In the genomic region with DNA sequence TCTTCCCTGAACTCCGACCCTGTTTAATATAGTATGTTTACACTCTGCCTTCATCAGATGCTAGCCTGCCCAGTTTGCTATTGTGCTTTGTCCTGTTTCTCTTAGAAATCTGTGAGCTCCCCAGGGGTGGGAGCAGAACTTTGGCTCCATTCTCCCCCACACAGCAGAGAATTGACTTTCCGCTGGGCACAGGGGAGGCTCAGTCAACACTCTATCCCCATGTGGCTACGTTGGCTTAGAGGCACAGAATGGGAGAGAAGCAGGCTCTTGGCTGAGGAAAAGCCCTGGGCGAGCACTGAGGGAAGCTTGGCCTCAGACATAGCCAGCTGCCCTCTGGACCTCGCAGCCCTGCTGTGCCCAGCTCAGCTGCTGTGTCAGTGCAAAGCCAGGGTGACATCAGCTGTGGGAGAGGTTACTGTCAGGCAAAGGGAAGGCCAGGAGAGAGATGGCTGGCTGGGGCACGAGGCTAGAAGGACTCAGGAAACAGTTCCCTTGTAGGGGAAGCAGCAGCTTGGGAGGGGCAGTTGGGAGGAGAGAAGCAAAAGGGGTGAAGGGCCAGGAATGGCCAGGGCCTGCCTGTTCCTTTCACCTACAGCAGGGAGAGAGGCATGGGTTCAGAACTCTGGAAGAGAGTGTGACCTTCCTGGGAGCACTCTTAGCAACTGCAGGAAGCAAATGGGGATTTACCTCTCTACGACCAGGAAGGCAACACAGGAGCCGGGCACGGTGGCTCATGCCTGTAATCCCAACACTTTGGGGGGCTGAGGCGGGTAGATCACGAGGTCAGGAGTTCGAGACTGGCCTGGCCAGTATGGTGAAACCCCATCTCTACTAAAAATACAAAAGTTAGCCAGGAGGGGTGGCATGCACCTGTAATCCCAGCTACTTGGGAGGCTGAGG, we compare ENCODE assay signal across 1 cellular context.
TF ChIP-seq lines count a peak whose summit lies in the region.

No MANE protein-coding gene starts in this region.

TF ChIP-seq in HepG2, 621 proteins besides CTCF, POLR2A, EP300 and RAD21 (continued from another document and continues in another):
- peak; percentile 82 for TF ChIP-seq UBTF (CRISPR knock-in tag; IDR thresholded peaks at IDR 0.05)
- TF ChIP-seq ZNF253 (CRISPR knock-in tag; IDR thresholded peaks at IDR 0.05; ENCODE audit: borderline replicate concordance) = no peak
- peak; percentile 56; the same call in 1 of the 2 replicates for TF ChIP-seq ZNF331 (CRISPR knock-in tag; IDR thresholded peaks at IDR 0.05)
- no peak for TF ChIP-seq RARG (CRISPR knock-in tag; IDR thresholded peaks at IDR 0.05; ENCODE audit: low read depth)
- TF ChIP-seq SRY (CRISPR knock-in tag; IDR thresholded peaks at IDR 0.05) = peak; percentile 81
- peak; percentile 76 for TF ChIP-seq PHF21A (CRISPR knock-in tag; IDR thresholded peaks at IDR 0.05)
- TF ChIP-seq ZNF451 (CRISPR knock-in tag; IDR thresholded peaks at IDR 0.05) = peak; percentile 76; the same call in 1 of the 2 replicates
- peak; percentile 84 for TF ChIP-seq POLR2G (IDR thresholded peaks at IDR 0.05; ENCODE audit: low read depth, low read length)
- peak; percentile 71; the same call in 1 of the 2 replicates for TF ChIP-seq ZSCAN21 (CRISPR knock-in tag; IDR thresholded peaks at IDR 0.05; ENCODE audit: borderline replicate concordance)
- peak; percentile 27; the same call in 1 of the 2 replicates for TF ChIP-seq GMEB1 (CRISPR knock-in tag; IDR thresholded peaks at IDR 0.05; ENCODE audit: borderline replicate concordance)
- peak; percentile 34; the same call in 1 of the 2 replicates for TF ChIP-seq GATA4 (IDR thresholded peaks at IDR 0.05; ENCODE audit: borderline replicate concordance, low read depth)
- TF ChIP-seq POGZ (CRISPR knock-in tag; IDR thresholded peaks at IDR 0.05) = peak; percentile 76
- TF ChIP-seq THAP11 (CRISPR knock-in tag; IDR thresholded peaks at IDR 0.05) = peak; percentile 48
- no peak for TF ChIP-seq ZNF12 (CRISPR knock-in tag; IDR thresholded peaks at IDR 0.05)
- TF ChIP-seq ARHGAP35 (CRISPR knock-in tag; IDR thresholded peaks at IDR 0.05; ENCODE audit: borderline replicate concordance) = peak; percentile 44; the same call in 1 of the 2 replicates
- TF ChIP-seq DNMT1 (CRISPR knock-in tag; IDR thresholded peaks at IDR 0.05) = 0 out of 2 replicates have a peak, but pooled peaks have one; percentile 35
- peak in 1 of 2 experiments; percentile 63; a peak in 2 of 4 replicates for TF ChIP-seq NR2F1 (CRISPR knock-in tag; IDR thresholded peaks at IDR 0.05)
- TF ChIP-seq ASH2L (IDR thresholded peaks at IDR 0.05; ENCODE audit: insufficient read length, low read depth, low read length) = no peak
- TF ChIP-seq HMGA1 (CRISPR knock-in tag; conservative IDR thresholded peaks at IDR 0.05) = no peak
- TF ChIP-seq ZNF691 (CRISPR knock-in tag; IDR thresholded peaks at IDR 0.05; ENCODE audit: borderline replicate concordance, low read depth) = peak; percentile 78; the same call in 1 of the 2 replicates
- TF ChIP-seq SPEN (CRISPR knock-in tag; IDR thresholded peaks at IDR 0.05; ENCODE audit: low read depth) = no peak; the same call in 1 of the 2 replicates
- no peak for TF ChIP-seq ZNF256 (CRISPR knock-in tag; conservative IDR thresholded peaks at IDR 0.05)
- TF ChIP-seq NFYB (CRISPR knock-in tag; IDR thresholded peaks at IDR 0.05) = no peak
- TF ChIP-seq MIXL1 (CRISPR knock-in tag; IDR thresholded peaks at IDR 0.05) = peak; percentile 47; the same call in 1 of the 2 replicates
- TF ChIP-seq ZNF710 (CRISPR knock-in tag; IDR thresholded peaks at IDR 0.05; ENCODE audit: borderline replicate concordance) = peak; percentile 58
- TF ChIP-seq PPARG (CRISPR knock-in tag; conservative IDR thresholded peaks at IDR 0.05) = peak; percentile 54; the same call in 1 of the 2 replicates
- TF ChIP-seq, protein P1, sequence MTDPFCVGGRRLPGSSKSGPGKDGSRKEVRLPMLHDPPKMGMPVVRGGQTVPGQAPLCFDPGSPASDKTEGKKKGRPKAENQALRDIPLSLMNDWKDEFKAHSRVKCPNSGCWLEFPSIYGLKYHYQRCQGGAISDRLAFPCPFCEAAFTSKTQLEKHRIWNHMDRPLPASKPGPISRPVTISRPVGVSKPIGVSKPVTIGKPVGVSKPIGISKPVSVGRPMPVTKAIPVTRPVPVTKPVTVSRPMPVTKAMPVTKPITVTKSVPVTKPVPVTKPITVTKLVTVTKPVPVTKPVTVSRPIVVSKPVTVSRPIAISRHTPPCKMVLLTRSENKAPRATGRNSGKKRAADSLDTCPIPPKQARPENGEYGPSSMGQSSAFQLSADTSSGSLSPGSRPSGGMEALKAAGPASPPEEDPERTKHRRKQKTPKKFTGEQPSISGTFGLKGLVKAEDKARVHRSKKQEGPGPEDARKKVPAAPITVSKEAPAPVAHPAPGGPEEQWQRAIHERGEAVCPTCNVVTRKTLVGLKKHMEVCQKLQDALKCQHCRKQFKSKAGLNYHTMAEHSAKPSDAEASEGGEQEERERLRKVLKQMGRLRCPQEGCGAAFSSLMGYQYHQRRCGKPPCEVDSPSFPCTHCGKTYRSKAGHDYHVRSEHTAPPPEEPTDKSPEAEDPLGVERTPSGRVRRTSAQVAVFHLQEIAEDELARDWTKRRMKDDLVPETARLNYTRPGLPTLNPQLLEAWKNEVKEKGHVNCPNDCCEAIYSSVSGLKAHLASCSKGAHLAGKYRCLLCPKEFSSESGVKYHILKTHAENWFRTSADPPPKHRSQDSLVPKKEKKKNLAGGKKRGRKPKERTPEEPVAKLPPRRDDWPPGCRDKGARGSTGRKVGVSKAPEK (CRISPR knock-in tag; IDR thresholded peaks at IDR 0.05; ENCODE audit: borderline replicate concordance) = peak; percentile 46; the same call in 1 of the 2 replicates
- no peak for TF ChIP-seq PHF20 (CRISPR knock-in tag; IDR thresholded peaks at IDR 0.05)
- 0 out of 2 replicates have a peak, but pooled peaks have one; percentile 10 for TF ChIP-seq NCOA1 (CRISPR knock-in tag; IDR thresholded peaks at IDR 0.05)
- peak; percentile 19; the same call in 1 of the 2 replicates for TF ChIP-seq PHF8 (CRISPR knock-in tag; IDR thresholded peaks at IDR 0.05)
- TF ChIP-seq, protein P2, sequence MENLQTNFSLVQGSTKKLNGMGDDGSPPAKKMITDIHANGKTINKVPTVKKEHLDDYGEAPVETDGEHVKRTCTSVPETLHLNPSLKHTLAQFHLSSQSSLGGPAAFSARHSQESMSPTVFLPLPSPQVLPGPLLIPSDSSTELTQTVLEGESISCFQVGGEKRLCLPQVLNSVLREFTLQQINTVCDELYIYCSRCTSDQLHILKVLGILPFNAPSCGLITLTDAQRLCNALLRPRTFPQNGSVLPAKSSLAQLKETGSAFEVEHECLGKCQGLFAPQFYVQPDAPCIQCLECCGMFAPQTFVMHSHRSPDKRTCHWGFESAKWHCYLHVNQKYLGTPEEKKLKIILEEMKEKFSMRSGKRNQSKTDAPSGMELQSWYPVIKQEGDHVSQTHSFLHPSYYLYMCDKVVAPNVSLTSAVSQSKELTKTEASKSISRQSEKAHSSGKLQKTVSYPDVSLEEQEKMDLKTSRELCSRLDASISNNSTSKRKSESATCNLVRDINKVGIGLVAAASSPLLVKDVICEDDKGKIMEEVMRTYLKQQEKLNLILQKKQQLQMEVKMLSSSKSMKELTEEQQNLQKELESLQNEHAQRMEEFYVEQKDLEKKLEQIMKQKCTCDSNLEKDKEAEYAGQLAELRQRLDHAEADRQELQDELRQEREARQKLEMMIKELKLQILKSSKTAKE (CRISPR knock-in tag; IDR thresholded peaks at IDR 0.05; ENCODE audit: borderline replicate concordance) = peak; percentile 22; the same call in 1 of the 2 replicates
- TF ChIP-seq HNRNPLL (IDR thresholded peaks at IDR 0.05; ENCODE audit: low read depth, low read length, poor library complexity, severe bottlenecking) = no peak
- no peak for TF ChIP-seq ZNF337 (CRISPR knock-in tag; IDR thresholded peaks at IDR 0.05; ENCODE audit: borderline replicate concordance, low read depth)
- TF ChIP-seq HNF1B (CRISPR knock-in tag; IDR thresholded peaks at IDR 0.05) = peak; percentile 38; the same call in 1 of the 2 replicates
- TF ChIP-seq RXRB (CRISPR knock-in tag; IDR thresholded peaks at IDR 0.05; ENCODE audit: borderline replicate concordance) = peak; percentile 47
- peak; percentile 64 for TF ChIP-seq ZMYM3 (CRISPR knock-in tag; IDR thresholded peaks at IDR 0.05)
- no peak for TF ChIP-seq FOXC1 (CRISPR knock-in tag; IDR thresholded peaks at IDR 0.05; ENCODE audit: borderline replicate concordance)
- TF ChIP-seq DMAP1 (CRISPR knock-in tag; IDR thresholded peaks at IDR 0.05) = peak; percentile 66
- peak; percentile 52 for TF ChIP-seq GATAD2A (CRISPR knock-in tag; IDR thresholded peaks at IDR 0.05)
- TF ChIP-seq NCOR1 (IDR thresholded peaks at IDR 0.05; ENCODE audit: borderline replicate concordance, low read length) = peak; percentile 23; the same call in 1 of the 2 replicates
- no peak for TF ChIP-seq FLYWCH1 (CRISPR knock-in tag; IDR thresholded peaks at IDR 0.05)
- TF ChIP-seq NCOA2 (CRISPR knock-in tag; IDR thresholded peaks at IDR 0.05) = peak; percentile 31; the same call in 1 of the 2 replicates
- no peak for TF ChIP-seq ZNF180 (CRISPR knock-in tag; IDR thresholded peaks at IDR 0.05; ENCODE audit: borderline replicate concordance, low read depth)
- TF ChIP-seq, protein P3, sequence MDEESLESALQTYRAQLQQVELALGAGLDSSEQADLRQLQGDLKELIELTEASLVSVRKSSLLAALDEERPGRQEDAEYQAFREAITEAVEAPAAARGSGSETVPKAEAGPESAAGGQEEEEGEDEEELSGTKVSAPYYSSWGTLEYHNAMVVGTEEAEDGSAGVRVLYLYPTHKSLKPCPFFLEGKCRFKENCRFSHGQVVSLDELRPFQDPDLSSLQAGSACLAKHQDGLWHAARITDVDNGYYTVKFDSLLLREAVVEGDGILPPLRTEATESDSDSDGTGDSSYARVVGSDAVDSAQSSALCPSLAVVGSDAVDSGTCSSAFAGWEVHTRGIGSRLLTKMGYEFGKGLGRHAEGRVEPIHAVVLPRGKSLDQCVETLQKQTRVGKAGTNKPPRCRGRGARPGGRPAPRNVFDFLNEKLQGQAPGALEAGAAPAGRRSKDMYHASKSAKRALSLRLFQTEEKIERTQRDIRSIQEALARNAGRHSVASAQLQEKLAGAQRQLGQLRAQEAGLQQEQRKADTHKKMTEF (CRISPR knock-in tag; IDR thresholded peaks at IDR 0.05) = peak; percentile 52; the same call in 1 of the 2 replicates
- TF ChIP-seq KLF6 (CRISPR knock-in tag; IDR thresholded peaks at IDR 0.05) = no peak
- no peak for TF ChIP-seq FOXA1 (IDR thresholded peaks at IDR 0.05)
- TF ChIP-seq FOXA1 (CRISPR knock-in tag; IDR thresholded peaks at IDR 0.05) = peak; percentile 41; the same call in 1 of the 2 replicates
- no peak for TF ChIP-seq CHD2 (IDR thresholded peaks at IDR 0.05; ENCODE audit: low read depth, low read length)
